In the genomic region with DNA sequence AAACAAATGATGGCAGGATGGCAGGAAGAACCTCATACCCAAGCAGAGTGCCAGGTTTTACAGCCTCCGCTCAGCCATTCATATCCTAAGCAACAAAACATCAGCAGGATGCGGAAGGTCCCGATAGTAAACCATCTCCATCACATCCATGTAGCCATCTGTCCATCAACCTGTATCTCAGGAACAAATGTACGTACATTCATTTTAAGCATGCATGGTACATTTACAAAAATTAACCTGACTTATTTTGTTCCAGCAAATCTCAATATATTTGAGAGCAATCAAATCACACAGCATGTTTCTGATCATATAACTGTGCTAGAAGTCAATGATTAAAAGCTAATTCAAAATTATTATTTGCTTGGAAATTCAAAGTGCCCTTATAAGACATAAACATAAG, we compare ENCODE assay signal across 7 cellular contexts. TPM values are rescaled to one million over a fixed set of nuclear protein-coding genes. Genes with fewer than 3 reads are reported as not detected.
DNase-seq lines count a peak whose midpoint lies in the region; ATAC-seq, FAIRE-seq and TF ChIP-seq lines count a peak whose summit lies in the region.
"Not testable (repeated sequence)": the region's sequence is repeated elsewhere in the genome, so short reads cannot be mapped to it uniquely, and the experiment has no call there.

A gene (minus strand): TSS at position 101 of the 400 bp plus-strand sequence. CDS start 0 bp downstream, at position 101.

- not testable (repeated sequence) for H3K9ac ChIP-seq in HCT116 (ENCODE audit: low read length); astrocyte (ENCODE audit: low read length)

- RAD21 ChIA-PET in HCT116 (lab: Charles Lee; ENCODE audit: low non-redundant PET in 1 of 2, low total read pairs in 2 of 2, uncharacterized antibody in 2 of 2, unreplicated experiment in 2 of 2): not testable (repeated sequence)

- not testable (repeated sequence) for DNase-seq in HCT116 (ENCODE audit: low read depth, low spot score); T-helper 17 cell; activated T-cell treated with anti-CD3 and anti-CD28 coated beads, Interleukin-2, amount 50 U/mL, for 72 hours; astrocyte (ENCODE audit: low read depth); glutamatergic neuron; natural killer cell treated with Interleukin-12 subunit alpha and Interleukin-12 subunit beta and Interleukin-15 and Interleukin-18, amount 100 ng/mL, for 72 hours (ENCODE audit: low spot score)

- not testable (repeated sequence) for H3K4me1 ChIP-seq in HCT116 (ENCODE audit: control insufficient read depth in 1 of 2, insufficient read depth in 2 of 2, low read length in 2 of 2); astrocyte (ENCODE audit: insufficient read depth, low read length); thymus (ENCODE audit: control insufficient read depth, insufficient read depth, low read length)

- not testable (repeated sequence) for H3K4me1 Mint-ChIP-seq in T-helper 17 cell; activated T-cell treated with anti-CD3 and anti-CD28 coated beads, Interleukin-2, amount 50 U/mL, for 72 hours (ENCODE audit: low read depth); astrocyte (ENCODE audit: low read depth, unreplicated experiment); glutamatergic neuron (ENCODE audit: low read depth, unreplicated experiment); natural killer cell treated with Interleukin-12 subunit alpha and Interleukin-12 subunit beta and Interleukin-15 and Interleukin-18, amount 100 ng/mL, for 72 hours (ENCODE audit: low read depth in 2 of 2)

- not testable (repeated sequence) for H3K36me3 Mint-ChIP-seq in T-helper 17 cell (ENCODE audit: low read depth); activated T-cell treated with anti-CD3 and anti-CD28 coated beads, Interleukin-2, amount 50 U/mL, for 72 hours (ENCODE audit: insufficient read depth in 2 of 2); astrocyte (ENCODE audit: low read depth, unreplicated experiment); glutamatergic neuron (ENCODE audit: unreplicated experiment); natural killer cell treated with Interleukin-12 subunit alpha and Interleukin-12 subunit beta and Interleukin-15 and Interleukin-18, amount 100 ng/mL, for 72 hours

- not testable (repeated sequence) for H3K36me3 ChIP-seq in HCT116 (ENCODE audit: control insufficient read depth in 1 of 2, insufficient read depth in 2 of 2, low read length in 2 of 2); astrocyte (ENCODE audit: insufficient read depth, low read length); thymus (ENCODE audit: control insufficient read depth, insufficient read depth)

- H3K9me3 Mint-ChIP-seq in activated T-cell treated with anti-CD3 and anti-CD28 coated beads, Interleukin-2, amount 50 U/mL, for 72 hours; astrocyte (ENCODE audit: unreplicated experiment); glutamatergic neuron (ENCODE audit: unreplicated experiment); natural killer cell treated with Interleukin-12 subunit alpha and Interleukin-12 subunit beta and Interleukin-15 and Interleukin-18, amount 100 ng/mL, for 72 hours: not testable (repeated sequence)

- not testable (repeated sequence) for H3K27me3 ChIP-seq in HCT116 (ENCODE audit: insufficient read depth, low read length); astrocyte (ENCODE audit: insufficient read depth, low read length); thymus (ENCODE audit: control insufficient read depth, insufficient read depth)

- not testable (repeated sequence) for H3K9me3 ChIP-seq in HCT116 (ENCODE audit: control insufficient read depth in 1 of 2, insufficient read depth in 1 of 2, low read depth in 1 of 2, low read length in 2 of 2); T-helper 17 cell (ENCODE audit: control insufficient read depth, low read length, poor library complexity, severe bottlenecking); astrocyte (ENCODE audit: insufficient read depth, low read depth, low read length); thymus (ENCODE audit: control insufficient read depth)

- 95% methylated on average over 3 of the region's 4 CpGs for WGBS in thymus

- not testable (repeated sequence) for H3K27ac Mint-ChIP-seq in T-helper 17 cell; activated T-cell treated with anti-CD3 and anti-CD28 coated beads, Interleukin-2, amount 50 U/mL, for 72 hours; astrocyte (ENCODE audit: unreplicated experiment); glutamatergic neuron (ENCODE audit: unreplicated experiment); natural killer cell treated with Interleukin-12 subunit alpha and Interleukin-12 subunit beta and Interleukin-15 and Interleukin-18, amount 100 ng/mL, for 72 hours

- ATAC-seq in HCT116; T-helper 17 cell; activated T-cell treated with anti-CD3 and anti-CD28 coated beads, Interleukin-2, amount 50 U/mL, for 72 hours (replicated peaks in 1 of 2); natural killer cell treated with Interleukin-12 subunit alpha and Interleukin-12 subunit beta and Interleukin-15 and Interleukin-18, amount 100 ng/mL, for 72 hours: not testable (repeated sequence)

- POLR2A ChIA-PET in HCT116 (lab: Charles Lee): not testable (repeated sequence)

- not testable (repeated sequence) for TF ChIP-seq POLR2A in HCT116 (IDR thresholded peaks at IDR 0.05; ENCODE audit: borderline replicate concordance, extremely low read depth, insufficient read depth, insufficient read length)

- TF ChIP-seq RAD21 in HCT116 (IDR thresholded peaks at IDR 0.05; ENCODE audit: low read depth): not testable (repeated sequence)

- not testable (repeated sequence) for TF ChIP-seq CTCF in HCT116 (IDR thresholded peaks at IDR 0.05 in 2 of 3, conservative IDR thresholded peaks at IDR 0.05 in 1 of 3; ENCODE audit: borderline replicate concordance in 1 of 3, insufficient read depth in 1 of 3, low read depth in 2 of 3, low read length in 2 of 3); astrocyte (IDR thresholded peaks at IDR 0.05; ENCODE audit: insufficient read depth, low read depth, low read length); glutamatergic neuron (IDR thresholded peaks at IDR 0.05; ENCODE audit: partially characterized antibody, unreplicated experiment)

- H4K20me1 ChIP-seq in HCT116 (ENCODE audit: insufficient read depth); astrocyte (ENCODE audit: insufficient read depth, low read length): not testable (repeated sequence)

- not testable (repeated sequence) for H2AFZ ChIP-seq in HCT116 (ENCODE audit: low read depth, low read length, poor library complexity, severe bottlenecking); astrocyte (ENCODE audit: low read depth, low read length)

- not testable (repeated sequence) for H3K27me3 Mint-ChIP-seq in T-helper 17 cell; activated T-cell treated with anti-CD3 and anti-CD28 coated beads, Interleukin-2, amount 50 U/mL, for 72 hours (ENCODE audit: low read depth); astrocyte (ENCODE audit: low read depth, unreplicated experiment); glutamatergic neuron (ENCODE audit: unreplicated experiment); natural killer cell treated with Interleukin-12 subunit alpha and Interleukin-12 subunit beta and Interleukin-15 and Interleukin-18, amount 100 ng/mL, for 72 hours

- not testable (repeated sequence) for FAIRE-seq in astrocyte (lab: Jason Lieb, UNC)

- H3K4me3 ChIP-seq in HCT116 (replicated peaks in 1 of 2; ENCODE audit: low read depth in 1 of 2, low read length in 2 of 2); astrocyte (ENCODE audit: insufficient read depth, low read depth, low read length); thymus (ENCODE audit: low read length): not testable (repeated sequence)

- H3K4me2 ChIP-seq in HCT116 (ENCODE audit: low read length); astrocyte (ENCODE audit: low read length): not testable (repeated sequence)

- BruUV-seq in HCT116 (replicated peaks; lab: Mats Ljungman, UMichigan): not testable (repeated sequence)

- H3K79me2 ChIP-seq in HCT116 (ENCODE audit: insufficient read depth, low read length); astrocyte (ENCODE audit: insufficient read depth, low read length): not testable (repeated sequence)

- intact Hi-C loops in HCT116 (cut with micrococcal nuclease): not testable (repeated sequence)

- H3K4me3 Mint-ChIP-seq in T-helper 17 cell; activated T-cell treated with anti-CD3 and anti-CD28 coated beads, Interleukin-2, amount 50 U/mL, for 72 hours; astrocyte (ENCODE audit: unreplicated experiment); glutamatergic neuron (ENCODE audit: unreplicated experiment); natural killer cell treated with Interleukin-12 subunit alpha and Interleukin-12 subunit beta and Interleukin-15 and Interleukin-18, amount 100 ng/mL, for 72 hours: not testable (repeated sequence)

- not testable (repeated sequence) for H3K9me2 ChIP-seq in HCT116 (ENCODE audit: insufficient read depth)

- CTCF ChIA-PET in HCT116 (lab: Charles Lee): not testable (repeated sequence)

- H3K27ac ChIP-seq in HCT116 (ENCODE audit: low read depth, low read length); astrocyte (ENCODE audit: low read depth, low read length); thymus (ENCODE audit: low read depth): not testable (repeated sequence)

RNA-seq across cellular contexts. Expression of the gene that starts here (rescaled TPM):
- 10.7 TPM for total RNA-seq in HCT116 (2021; ENCODE audit: unreplicated experiment)
- 5.7 and 10.2 TPM in 2 replicates for polyA plus RNA-seq in HCT116 (2012)
- 10 to 100 TPM; 13.6 to 19.1 TPM for total RNA-seq in T-helper 17 cell
- total RNA-seq in activated T-cell treated with anti-CD3 and anti-CD28 coated beads, Interleukin-2, amount 50 U/mL, for 72 hours: 10 to 100 TPM; 13.3 to 17.3 TPM
- 7.8 and 10.3 TPM in 2 replicates for total RNA-seq in astrocyte
- 14.4 TPM for total RNA-seq in glutamatergic neuron (ENCODE audit: unreplicated experiment)
- 10 to 100 TPM; 19.9 to 35.5 TPM for total RNA-seq in natural killer cell treated with Interleukin-12 subunit alpha and Interleukin-12 subunit beta and Interleukin-15 and Interleukin-18, amount 100 ng/mL, for 72 hours
- polyA plus RNA-seq in thymus: 19.4 TPM
